9 cellular contexts compared by ENCODE assay signal in the genomic region with DNA sequence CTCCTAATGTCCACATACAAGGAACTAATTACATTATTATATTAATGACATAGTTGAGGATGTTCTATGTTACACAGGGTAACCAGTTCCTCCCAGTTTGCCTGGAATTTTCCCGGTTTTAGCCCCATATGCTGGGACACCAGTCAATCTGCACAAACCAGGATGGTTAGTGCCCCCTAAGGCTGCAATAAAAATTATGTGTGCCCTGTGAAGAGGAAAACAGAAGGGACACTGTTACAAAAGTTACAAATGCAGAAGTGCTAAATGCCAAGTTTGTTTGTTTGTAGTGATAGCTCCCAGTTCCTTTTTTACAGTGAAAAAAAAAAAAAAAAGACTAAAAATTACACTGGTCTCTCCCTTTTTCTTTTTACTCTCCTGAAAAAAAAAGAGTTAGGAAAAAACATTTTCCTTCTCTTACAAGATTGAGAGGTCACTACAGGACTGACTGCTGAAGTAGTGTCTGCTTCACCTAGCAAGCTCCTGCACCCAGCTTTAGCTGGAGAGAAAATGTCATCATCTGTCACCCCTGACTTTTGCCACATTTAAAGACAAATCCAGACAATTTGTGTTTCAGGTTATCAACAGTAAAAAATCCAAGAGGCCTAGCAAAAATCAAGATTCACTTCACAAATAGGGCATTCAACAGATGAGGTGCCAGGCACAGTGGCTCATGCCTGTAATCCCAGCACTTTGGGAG. TPM values are rescaled to one million over a fixed set of nuclear protein-coding genes. Genes with fewer than 3 reads are reported as not detected.
DNase-seq lines count a peak whose midpoint lies in the region; ATAC-seq, FAIRE-seq and TF ChIP-seq lines count a peak whose summit lies in the region.
"Had no signal": no experiment of that assay in that cellular context is flagged by ENCODE, and none has a peak within 500 bp of the region (broad histone marks: within the 10 kb centered on the region; RNA-seq: fewer than 3 reads in every experiment).

No MANE protein-coding gene starts in this region.

- H3K9me3 ChIP-seq in gastrocnemius medialis = no peaks in the 10 kb centered on the region
- H3K9me3 ChIP-seq in kidney (ENCODE audit: control insufficient read depth in 1 of 2, low read length in 2 of 2) = no peaks in the 10 kb centered on the region

- H3K27ac ChIP-seq in gastrocnemius medialis = peak overlapping the region in 3 of 4 donors; percentile 6 to 69 (median 63)
- H3K27ac ChIP-seq in kidney (ENCODE audit: low read depth in 2 of 2, low read length in 2 of 2) = peak overlapping the region in 1 of 2 donors; percentile 10

- no peaks in the 10 kb centered on the region for H3K27me3 ChIP-seq in gastrocnemius medialis

- H3K36me3 ChIP-seq in gastrocnemius medialis (no peaks in the 10 kb centered on the region), kidney (ENCODE audit: control insufficient read depth in 1 of 2, insufficient read depth in 2 of 2, low read length in 2 of 2) (no peaks in the 10 kb centered on the region)

- in situ Hi-C loops in gastrocnemius medialis (cut with MboI; ENCODE audit: low sequenced_read_pairs in 4 of 4) = loop anchor here in 2 of 4 donors (25.0 kb wide), 1 partner anchor 295 kb away; no protein-coding TSS in a partner anchor

- FAIRE-seq in kidney (lab: Jason Lieb, UNC) = no peak

- intact Hi-C loops in gastrocnemius medialis (cut with DNase I; ENCODE audit: low total_unique reads) (loop anchor here (5.0 kb wide), 1 partner anchor 70 kb away; no protein-coding TSS in a partner anchor), kidney (cut with DNase I) (no loop called here)

- H3K4me3 ChIP-seq in GM12864 (ENCODE audit: low read depth, low read length) (peak overlapping the region; percentile 69), gastrocnemius medialis (no peak overlapping the region), kidney (ENCODE audit: low read length in 2 of 2) (no peak overlapping the region)

- H3K4me1 ChIP-seq in gastrocnemius medialis = peaks cover 38 to 40% of the 10 kb centered on the region in 2 donors
- peaks cover 0 to 3% of the 10 kb centered on the region in 2 donors for H3K4me1 ChIP-seq in kidney (ENCODE audit: control insufficient read depth in 1 of 2, insufficient read depth in 1 of 2, low read depth in 1 of 2, low read length in 2 of 2)

- no peak for ATAC-seq in gastrocnemius medialis
- ATAC-seq in GM19351 (IDR thresholded peaks at IDR 0.05; ENCODE audit: unreplicated experiment) = no peak
- no peak for ATAC-seq in GM19452 (IDR thresholded peaks at IDR 0.05; ENCODE audit: unreplicated experiment)

- no peak overlapping the region for H3K9ac ChIP-seq in kidney (ENCODE audit: low read length in 2 of 2)

- no peak for DNase-seq in GM12864 (ENCODE audit: low read depth)
- DNase-seq in NOMO-1 (lab: John Stamatoyannopoulos, UW; ENCODE audit: unreplicated experiment in 2 of 2) = peak; percentile 80 to 89
- peak; percentile 42 for DNase-seq in cerebellar cortex (ENCODE audit: low spot score)
- no peak for DNase-seq in gastrocnemius medialis
- DNase-seq in kidney = no peak
- no peak for DNase-seq in activated CD4-positive, CD25-positive, alpha-beta regulatory T cell treated with anti-CD3 and anti-CD28 coated beads, Interleukin-2, amount 50 U/mL, for 72 hours
- DNase-seq: activated CD4-positive, alpha-beta T cell treated with anti-CD3 and anti-CD28 coated beads, Interleukin-2, amount 50 U/mL, for 1 hour had no signal

- TF ChIP-seq CTCF in GM12864 (IDR thresholded peaks at IDR 0.05; ENCODE audit: low read depth, low read length, missing control alignments) (no peak), gastrocnemius medialis (IDR thresholded peaks at IDR 0.05 in 4 of 5, conservative IDR thresholded peaks at IDR 0.05 in 1 of 5) (no peak), kidney (IDR thresholded peaks at IDR 0.05; ENCODE audit: borderline replicate concordance, extremely low read depth, insufficient read depth) (no peak)

- no peak for TF ChIP-seq POLR2A in gastrocnemius medialis (IDR thresholded peaks at IDR 0.05)

RNA-seq across cellular contexts. Expression of gene ANKRD44, which starts 3.2 kb away (rescaled TPM):
- 1 to 10 TPM; 1.8 to 6.3 (median 3.0) TPM for total RNA-seq in gastrocnemius medialis
- 39.2 TPM for total RNA-seq in kidney
- polyA plus RNA-seq in kidney (ENCODE audit: insufficient read depth, low read depth, low replicate concordance) = 2.2 TPM

Comparison
In these comparisons a context has a peak if more than half of its experiments do, and no peak if none do; other contexts are left out.
1. DNase-seq: peak in NOMO-1 (2 of 2) and cerebellar cortex (single experiment); none in GM12864 (single experiment), gastrocnemius medialis (0 of 2), kidney (single experiment) and activated CD4-positive, CD25-positive, alpha-beta regulatory T cell treated with anti-CD3 and anti-CD28 coated beads, Interleukin-2, amount 50 U/mL, for 72 hours (single experiment).